8 cellular contexts compared by ENCODE assay signal in the genomic region with DNA sequence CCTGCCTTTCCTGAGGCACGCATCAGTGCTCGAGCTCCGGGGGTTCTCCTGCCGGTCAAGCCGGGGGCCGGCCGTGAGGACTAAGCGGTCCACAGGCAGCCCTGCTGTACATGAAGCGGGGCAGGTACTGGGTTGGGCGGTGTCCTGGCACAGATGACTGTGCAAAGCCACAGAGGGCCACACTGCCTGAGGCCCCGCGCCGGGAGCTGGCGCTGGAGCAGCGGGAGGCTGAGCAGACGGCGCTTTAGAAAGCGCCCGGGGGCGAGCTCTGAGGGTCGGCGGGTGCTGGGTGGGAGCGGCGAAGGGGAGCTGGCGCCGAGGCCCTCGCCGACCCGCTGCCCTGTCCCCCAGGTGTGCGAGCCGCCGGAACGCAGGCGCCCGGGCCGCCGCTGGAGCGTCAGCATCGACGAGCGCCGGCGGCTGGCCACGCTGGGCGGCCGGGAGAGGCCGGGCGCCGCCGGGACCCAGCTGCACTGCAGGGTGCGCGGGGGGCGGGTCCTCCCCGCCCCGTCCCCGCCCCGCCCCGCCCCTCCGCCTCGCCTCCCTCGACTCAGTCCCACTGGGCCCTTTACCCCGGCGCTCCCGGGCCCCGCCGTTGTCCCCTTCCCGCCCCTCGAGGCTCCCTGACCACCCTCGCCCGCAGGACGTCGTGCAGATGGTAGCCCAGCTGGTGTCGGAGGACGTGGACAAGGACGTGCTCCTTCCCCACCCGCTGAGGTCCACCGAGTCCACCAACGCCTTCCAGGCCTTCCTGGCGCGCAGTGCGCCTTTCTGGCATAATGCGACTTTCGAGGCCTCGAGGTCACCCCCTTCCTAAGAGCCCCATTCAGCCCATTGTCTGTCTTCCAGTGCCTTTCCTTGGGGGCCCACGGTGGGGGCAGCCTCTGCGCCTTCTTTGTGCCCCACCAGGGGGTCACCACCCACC. TPM values are rescaled to one million over a fixed set of nuclear protein-coding genes. Genes with fewer than 3 reads are reported as not detected.
DNase-seq lines count a peak whose midpoint lies in the region; ATAC-seq, FAIRE-seq and TF ChIP-seq lines count a peak whose summit lies in the region.

No MANE protein-coding gene starts in this region.

- CTCF ChIA-PET in HEK293 (lab: Yijun Ruan, JAX), result interaction anchor here (0.6 to 1.5 kb wide), 2 partner anchors 12 to 29 kb away, joined by 4 to 5 read pairs; no protein-coding TSS in a partner anchor

- no peak for FAIRE-seq in pancreas (lab: Jason Lieb, UNC)

- POLR2A ChIA-PET in HEK293 (lab: Yijun Ruan, JAX), result interaction anchor here (0.8 to 1.5 kb wide), 7 partner anchors 9 to 110 kb away, joined by 3 to 8 read pairs (median 3); partner anchors contain the start of genes BRF1 and TEX22

- H3K27ac ChIP-seq in HEK293 (ENCODE audit: extremely low read depth, low read depth, low read length) (no peak overlapping the region), VCaP (peak overlapping the region; percentile 36; the same call in 1 of the 2 replicates), pancreas (no peak overlapping the region)

- 11 to 15% methylated on average over 55 to 85 of the region's 86 CpGs for WGBS in pancreas, 2 donors

- peak; percentile 65 to 79 (median 77) for ATAC-seq in pancreas
- ATAC-seq in HG02759 (IDR thresholded peaks at IDR 0.05; ENCODE audit: unreplicated experiment), result no peak
- ATAC-seq in GM21737 (IDR thresholded peaks at IDR 0.05; ENCODE audit: unreplicated experiment), result no peak

- no peaks in the 10 kb centered on the region for H3K27me3 ChIP-seq in pancreas

- H3K9me3 ChIP-seq in HEK293 (ENCODE audit: control insufficient read depth, insufficient read depth, low read depth, low read length) (no peaks in the 10 kb centered on the region), pancreas (no peaks in the 10 kb centered on the region)

- H3K36me3 ChIP-seq in HEK293 (ENCODE audit: control insufficient read depth in 2 of 2, insufficient read depth in 1 of 2, low read length in 2 of 2) (no peaks in the 10 kb centered on the region), pancreas (no peaks in the 10 kb centered on the region)

- peak; percentile 94 for DNase-seq in AG20443 (ENCODE audit: low spot score)
- DNase-seq in fibroblast of pulmonary artery (ENCODE audit: low read depth), result peak; percentile 29
- peak in 4 of 6 donors; percentile 50 to 84 (median 72) for DNase-seq in pancreas
- no peak for DNase-seq in amniotic stem cell (lab: John Stamatoyannopoulos, UW)

- H3K4me1 ChIP-seq in HEK293 (ENCODE audit: control insufficient read depth, insufficient read depth, low read length), result peaks cover 5% of the 10 kb centered on the region
- H3K4me1 ChIP-seq in pancreas, result peaks cover 0 to 4% (median 0%) of the 10 kb centered on the region in 3 donors

- intact Hi-C loops in pancreas (cut with DNase I), result no loop called here

- no peak for TF ChIP-seq CTCF in HEK293 (tag by site-specific recombination; IDR thresholded peaks at IDR 0.05)
- no peak for TF ChIP-seq CTCF in VCaP (conservative IDR thresholded peaks at IDR 0.05)
- TF ChIP-seq CTCF in fibroblast of pulmonary artery (IDR thresholded peaks at IDR 0.05; ENCODE audit: low read length, missing control alignments), result no peak
- no peak for TF ChIP-seq CTCF in pancreas (IDR thresholded peaks at IDR 0.05)

- peak overlapping the region; percentile 17 for H3K4me3 ChIP-seq in HEK293 (ENCODE audit: low read depth, low read length)
- peak overlapping the region; percentile 32 for H3K4me3 ChIP-seq in fibroblast of pulmonary artery (replicated peaks; ENCODE audit: low read depth, low read length)
- peak overlapping the region in 2 of 4 donors; percentile 30 to 41 for H3K4me3 ChIP-seq in pancreas

TF ChIP-seq in HEK293, 187 proteins besides CTCF, POLR2A, EP300 and RAD21 (continues in another document):
- TF ChIP-seq MYNN (tag by site-specific recombination; IDR thresholded peaks at IDR 0.05; ENCODE audit: borderline replicate concordance) (no peak), ZNF558 (tag by site-specific recombination; IDR thresholded peaks at IDR 0.05) (no peak), ZNF561 (tag by site-specific recombination; IDR thresholded peaks at IDR 0.05; ENCODE audit: borderline replicate concordance) (0 out of 2 replicates have a peak, but pooled peaks have one; percentile 32), ZNF223 (tag by site-specific recombination; IDR thresholded peaks at IDR 0.05) (no peak), ZBTB6 (tag by site-specific recombination; IDR thresholded peaks at IDR 0.05) (peak; percentile 72; the same call in 1 of the 2 replicates), ZNF335 (tag by site-specific recombination; conservative IDR thresholded peaks at IDR 0.05) (peak; percentile 83), ZNF600 (tag by site-specific recombination; IDR thresholded peaks at IDR 0.05) (peak; percentile 29; the same call in 1 of the 2 replicates), ZNF214 (tag by site-specific recombination; IDR thresholded peaks at IDR 0.05; ENCODE audit: borderline replicate concordance) (no peak), BCL11B (tag by site-specific recombination; IDR thresholded peaks at IDR 0.05; ENCODE audit: low read depth) (no peak), ZSCAN23 (tag by site-specific recombination; IDR thresholded peaks at IDR 0.05) (no peak), KLF1 (tag by site-specific recombination; IDR thresholded peaks at IDR 0.05) (peak; percentile 21), ZNF501 (tag by site-specific recombination; IDR thresholded peaks at IDR 0.05) (no peak), ZNF292 (tag by site-specific recombination; IDR thresholded peaks at IDR 0.05; ENCODE audit: borderline replicate concordance, low read depth) (no peak), WT1 (tag by site-specific recombination; IDR thresholded peaks at IDR 0.05) (no peak), ZNF677 (tag by site-specific recombination; IDR thresholded peaks at IDR 0.05) (peak; percentile 48; the same call in 1 of the 2 replicates), SETDB1 (IDR thresholded peaks at IDR 0.05; ENCODE audit: insufficient read length, low read length) (no peak), HOXA7 (CRISPR knock-in tag; IDR thresholded peaks at IDR 0.05; ENCODE audit: borderline replicate concordance) (no peak), ZBTB20 (tag by site-specific recombination; IDR thresholded peaks at IDR 0.05) (peak; percentile 74), GLIS2 (tag by site-specific recombination; IDR thresholded peaks at IDR 0.05) (peak; percentile 15; the same call in 1 of the 2 replicates), ZSCAN5A (tag by site-specific recombination; IDR thresholded peaks at IDR 0.05) (no peak), ZNF596 (tag by site-specific recombination; IDR thresholded peaks at IDR 0.05) (peak; percentile 44; the same call in 1 of the 2 replicates)
- TF ChIP-seq, protein P1, sequence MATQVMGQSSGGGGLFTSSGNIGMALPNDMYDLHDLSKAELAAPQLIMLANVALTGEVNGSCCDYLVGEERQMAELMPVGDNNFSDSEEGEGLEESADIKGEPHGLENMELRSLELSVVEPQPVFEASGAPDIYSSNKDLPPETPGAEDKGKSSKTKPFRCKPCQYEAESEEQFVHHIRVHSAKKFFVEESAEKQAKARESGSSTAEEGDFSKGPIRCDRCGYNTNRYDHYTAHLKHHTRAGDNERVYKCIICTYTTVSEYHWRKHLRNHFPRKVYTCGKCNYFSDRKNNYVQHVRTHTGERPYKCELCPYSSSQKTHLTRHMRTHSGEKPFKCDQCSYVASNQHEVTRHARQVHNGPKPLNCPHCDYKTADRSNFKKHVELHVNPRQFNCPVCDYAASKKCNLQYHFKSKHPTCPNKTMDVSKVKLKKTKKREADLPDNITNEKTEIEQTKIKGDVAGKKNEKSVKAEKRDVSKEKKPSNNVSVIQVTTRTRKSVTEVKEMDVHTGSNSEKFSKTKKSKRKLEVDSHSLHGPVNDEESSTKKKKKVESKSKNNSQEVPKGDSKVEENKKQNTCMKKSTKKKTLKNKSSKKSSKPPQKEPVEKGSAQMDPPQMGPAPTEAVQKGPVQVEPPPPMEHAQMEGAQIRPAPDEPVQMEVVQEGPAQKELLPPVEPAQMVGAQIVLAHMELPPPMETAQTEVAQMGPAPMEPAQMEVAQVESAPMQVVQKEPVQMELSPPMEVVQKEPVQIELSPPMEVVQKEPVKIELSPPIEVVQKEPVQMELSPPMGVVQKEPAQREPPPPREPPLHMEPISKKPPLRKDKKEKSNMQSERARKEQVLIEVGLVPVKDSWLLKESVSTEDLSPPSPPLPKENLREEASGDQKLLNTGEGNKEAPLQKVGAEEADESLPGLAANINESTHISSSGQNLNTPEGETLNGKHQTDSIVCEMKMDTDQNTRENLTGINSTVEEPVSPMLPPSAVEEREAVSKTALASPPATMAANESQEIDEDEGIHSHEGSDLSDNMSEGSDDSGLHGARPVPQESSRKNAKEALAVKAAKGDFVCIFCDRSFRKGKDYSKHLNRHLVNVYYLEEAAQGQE (tag by site-specific recombination; IDR thresholded peaks at IDR 0.05), result peak; percentile 62; the same call in 1 of the 2 replicates

RNA-seq across cellular contexts. Expression of gene MTA1, which starts 8.3 kb away (rescaled TPM):
- total RNA-seq in pancreas, result 10 to 100 TPM; 34.8 to 68.6 (median 51.6) TPM
- 100 to 1,000 TPM; 115 to 138 TPM for polyA plus RNA-seq in pancreas

RNA-seq across cellular contexts. Expression of gene TEX22, which starts 12.9 kb away (rescaled TPM):
- 1 to 10 TPM in 4 of 6 donors, under 1 TPM in 2; 0.14 to 2.4 (median 1.5) TPM for total RNA-seq in pancreas
- under 1 TPM; 0.40 to 0.57 TPM for polyA plus RNA-seq in pancreas

Comparison
In these comparisons a context has a peak if more than half of its experiments do, and no peak if none do; other contexts are left out.
1. ATAC-seq: peak in pancreas (4 of 4); none in HG02759 (single experiment) and GM21737 (single experiment).